17 cellular contexts compared by ENCODE assay signal in genomic region chr11:15743244-15743629, GRCh38.
"Had no signal": no experiment of that assay in that cellular context is flagged by ENCODE, and none has a peak within 500 bp of the region (broad histone marks: within the 10 kb centered on the region; RNA-seq: fewer than 3 reads in every experiment).

No MANE protein-coding gene starts in this region.

- H3K4me1 Mint-ChIP-seq: naive thymus-derived CD8-positive, alpha-beta T cell; stimulated activated effector memory CD8-positive, alpha-beta T cell treated with anti-CD3 and anti-CD28 coated beads, Interleukin-12 subunit alpha, Interleukin-12 subunit beta, amount 100 ng/mL, for 72 hours had no signal

- DNase-seq: heart left ventricle; hippocampal formation; naive thymus-derived CD8-positive, alpha-beta T cell; occipital lobe; pancreas; right cardiac atrium; stimulated activated CD4-positive, alpha-beta T cell treated with anti-CD3 and anti-CD28 coated beads, Interleukin-2, amount 100 ng/mL, for 48 hours; stimulated activated CD8-positive, alpha-beta memory T cell treated with anti-CD3 and anti-CD28 coated beads, Interleukin-4, amount 100 ng/mL, for 48 hours; stimulated activated naive CD8-positive, alpha-beta T cell treated with anti-CD3 and anti-CD28 coated beads, Interleukin-15, Interleukin-2, amounts not matched to agents 100 U/mL and 50 U/mL, for 24 hours; tibial artery; upper lobe of right lung had no signal

- H3K27ac Mint-ChIP-seq: naive thymus-derived CD8-positive, alpha-beta T cell; progenitor cell of endocrine pancreas; stimulated activated effector memory CD8-positive, alpha-beta T cell treated with anti-CD3 and anti-CD28 coated beads, Interleukin-12 subunit alpha, Interleukin-12 subunit beta, amount 100 ng/mL, for 72 hours had no signal

- H3K27me3 ChIP-seq: heart left ventricle, neural progenitor cell, pancreas, tibial artery, upper lobe of right lung, vagina had no signal

- H3K4me1 ChIP-seq: pancreas, tibial artery, upper lobe of right lung, vagina had no signal

- H3K36me3 Mint-ChIP-seq: neural progenitor cell; stimulated activated effector memory CD8-positive, alpha-beta T cell treated with anti-CD3 and anti-CD28 coated beads, Interleukin-12 subunit alpha, Interleukin-12 subunit beta, amount 100 ng/mL, for 72 hours had no signal

- H3K36me3 ChIP-seq: heart left ventricle, neural progenitor cell, pancreas, tibial artery, upper lobe of right lung, vagina had no signal

- H3K4me3 ChIP-seq: heart left ventricle, mucosa of descending colon, neural progenitor cell, pancreas, tibial artery, upper lobe of right lung, vagina had no signal

- H3K9me3 ChIP-seq: heart left ventricle, mucosa of descending colon, pancreas, tibial artery, upper lobe of right lung, vagina had no signal

- H3K4me3 Mint-ChIP-seq: naive thymus-derived CD8-positive, alpha-beta T cell; neural progenitor cell; stimulated activated effector memory CD8-positive, alpha-beta T cell treated with anti-CD3 and anti-CD28 coated beads, Interleukin-12 subunit alpha, Interleukin-12 subunit beta, amount 100 ng/mL, for 72 hours had no signal

- H3K9ac ChIP-seq: neural progenitor cell had no signal

- FAIRE-seq: pancreas, small intestine had no signal

- H3K27ac ChIP-seq: heart left ventricle, neural progenitor cell, pancreas, tibial artery, upper lobe of right lung, vagina had no signal

- H2AFZ ChIP-seq: neural progenitor cell had no signal
